In the genomic region with DNA sequence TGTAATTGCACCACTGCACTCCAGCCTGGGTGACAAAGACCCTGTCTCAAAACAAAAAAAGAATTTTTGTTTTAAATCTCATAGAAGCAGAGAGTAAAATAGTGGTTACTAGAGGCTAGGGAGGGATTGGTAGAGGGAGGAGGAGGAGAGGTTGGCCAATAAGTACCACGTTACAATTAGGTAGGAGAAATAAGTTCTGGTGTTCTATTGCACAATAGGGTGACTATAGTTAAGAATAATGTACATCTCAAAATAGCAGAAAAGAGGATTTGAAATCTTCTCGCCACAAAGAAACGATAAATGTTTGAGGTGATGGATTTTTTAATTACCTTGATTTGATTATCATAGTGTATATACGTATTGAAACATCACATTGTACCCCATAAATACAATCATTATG, we compare ENCODE assay signal across 1 cellular context.
TF ChIP-seq lines count a peak whose summit lies in the region.

No MANE protein-coding gene starts in this region.

TF ChIP-seq in HepG2, 621 proteins besides CTCF, POLR2A, EP300 and RAD21 (continued from another document):
- 0 out of 2 replicates have a peak, but pooled peaks have one; percentile 42 for TF ChIP-seq ZNF33B (CRISPR knock-in tag; IDR thresholded peaks at IDR 0.05)
- TF ChIP-seq, protein P1, sequence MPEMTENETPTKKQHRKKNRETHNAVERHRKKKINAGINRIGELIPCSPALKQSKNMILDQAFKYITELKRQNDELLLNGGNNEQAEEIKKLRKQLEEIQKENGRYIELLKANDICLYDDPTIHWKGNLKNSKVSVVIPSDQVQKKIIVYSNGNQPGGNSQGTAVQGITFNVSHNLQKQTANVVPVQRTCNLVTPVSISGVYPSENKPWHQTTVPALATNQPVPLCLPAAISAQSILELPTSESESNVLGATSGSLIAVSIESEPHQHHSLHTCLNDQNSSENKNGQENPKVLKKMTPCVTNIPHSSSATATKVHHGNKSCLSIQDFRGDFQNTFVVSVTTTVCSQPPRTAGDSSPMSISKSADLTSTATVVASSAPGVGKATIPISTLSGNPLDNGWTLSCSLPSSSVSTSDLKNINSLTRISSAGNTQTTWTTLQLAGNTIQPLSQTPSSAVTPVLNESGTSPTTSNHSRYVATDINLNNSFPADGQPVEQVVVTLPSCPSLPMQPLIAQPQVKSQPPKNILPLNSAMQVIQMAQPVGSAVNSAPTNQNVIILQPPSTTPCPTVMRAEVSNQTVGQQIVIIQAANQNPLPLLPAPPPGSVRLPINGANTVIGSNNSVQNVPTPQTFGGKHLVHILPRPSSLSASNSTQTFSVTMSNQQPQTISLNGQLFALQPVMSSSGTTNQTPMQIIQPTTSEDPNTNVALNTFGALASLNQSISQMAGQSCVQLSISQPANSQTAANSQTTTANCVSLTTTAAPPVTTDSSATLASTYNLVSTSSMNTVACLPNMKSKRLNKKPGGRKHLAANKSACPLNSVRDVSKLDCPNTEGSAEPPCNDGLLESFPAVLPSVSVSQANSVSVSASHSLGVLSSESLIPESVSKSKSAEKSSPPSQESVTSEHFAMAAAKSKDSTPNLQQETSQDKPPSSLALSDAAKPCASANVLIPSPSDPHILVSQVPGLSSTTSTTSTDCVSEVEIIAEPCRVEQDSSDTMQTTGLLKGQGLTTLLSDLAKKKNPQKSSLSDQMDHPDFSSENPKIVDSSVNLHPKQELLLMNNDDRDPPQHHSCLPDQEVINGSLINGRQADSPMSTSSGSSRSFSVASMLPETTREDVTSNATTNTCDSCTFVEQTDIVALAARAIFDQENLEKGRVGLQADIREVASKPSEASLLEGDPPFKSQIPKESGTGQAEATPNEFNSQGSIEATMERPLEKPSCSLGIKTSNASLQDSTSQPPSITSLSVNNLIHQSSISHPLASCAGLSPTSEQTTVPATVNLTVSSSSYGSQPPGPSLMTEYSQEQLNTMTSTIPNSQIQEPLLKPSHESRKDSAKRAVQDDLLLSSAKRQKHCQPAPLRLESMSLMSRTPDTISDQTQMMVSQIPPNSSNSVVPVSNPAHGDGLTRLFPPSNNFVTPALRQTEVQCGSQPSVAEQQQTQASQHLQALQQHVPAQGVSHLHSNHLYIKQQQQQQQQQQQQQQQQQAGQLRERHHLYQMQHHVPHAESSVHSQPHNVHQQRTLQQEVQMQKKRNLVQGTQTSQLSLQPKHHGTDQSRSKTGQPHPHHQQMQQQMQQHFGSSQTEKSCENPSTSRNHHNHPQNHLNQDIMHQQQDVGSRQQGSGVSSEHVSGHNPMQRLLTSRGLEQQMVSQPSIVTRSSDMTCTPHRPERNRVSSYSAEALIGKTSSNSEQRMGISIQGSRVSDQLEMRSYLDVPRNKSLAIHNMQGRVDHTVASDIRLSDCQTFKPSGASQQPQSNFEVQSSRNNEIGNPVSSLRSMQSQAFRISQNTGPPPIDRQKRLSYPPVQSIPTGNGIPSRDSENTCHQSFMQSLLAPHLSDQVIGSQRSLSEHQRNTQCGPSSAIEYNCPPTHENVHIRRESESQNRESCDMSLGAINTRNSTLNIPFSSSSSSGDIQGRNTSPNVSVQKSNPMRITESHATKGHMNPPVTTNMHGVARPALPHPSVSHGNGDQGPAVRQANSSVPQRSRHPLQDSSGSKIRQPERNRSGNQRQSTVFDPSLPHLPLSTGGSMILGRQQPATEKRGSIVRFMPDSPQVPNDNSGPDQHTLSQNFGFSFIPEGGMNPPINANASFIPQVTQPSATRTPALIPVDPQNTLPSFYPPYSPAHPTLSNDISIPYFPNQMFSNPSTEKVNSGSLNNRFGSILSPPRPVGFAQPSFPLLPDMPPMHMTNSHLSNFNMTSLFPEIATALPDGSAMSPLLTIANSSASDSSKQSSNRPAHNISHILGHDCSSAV (CRISPR knock-in tag; IDR thresholded peaks at IDR 0.05; ENCODE audit: borderline replicate concordance) = no peak
- no peak for TF ChIP-seq KDM1A (CRISPR knock-in tag; IDR thresholded peaks at IDR 0.05)
- TF ChIP-seq ZSCAN25 (CRISPR knock-in tag; IDR thresholded peaks at IDR 0.05) = no peak
- no peak for TF ChIP-seq ZNF335 (CRISPR knock-in tag; IDR thresholded peaks at IDR 0.05)
- TF ChIP-seq CEBPB (IDR thresholded peaks at IDR 0.05; ENCODE audit: borderline replicate concordance, low read depth, low read length) = peak; percentile 86
- TF ChIP-seq, protein P2, sequence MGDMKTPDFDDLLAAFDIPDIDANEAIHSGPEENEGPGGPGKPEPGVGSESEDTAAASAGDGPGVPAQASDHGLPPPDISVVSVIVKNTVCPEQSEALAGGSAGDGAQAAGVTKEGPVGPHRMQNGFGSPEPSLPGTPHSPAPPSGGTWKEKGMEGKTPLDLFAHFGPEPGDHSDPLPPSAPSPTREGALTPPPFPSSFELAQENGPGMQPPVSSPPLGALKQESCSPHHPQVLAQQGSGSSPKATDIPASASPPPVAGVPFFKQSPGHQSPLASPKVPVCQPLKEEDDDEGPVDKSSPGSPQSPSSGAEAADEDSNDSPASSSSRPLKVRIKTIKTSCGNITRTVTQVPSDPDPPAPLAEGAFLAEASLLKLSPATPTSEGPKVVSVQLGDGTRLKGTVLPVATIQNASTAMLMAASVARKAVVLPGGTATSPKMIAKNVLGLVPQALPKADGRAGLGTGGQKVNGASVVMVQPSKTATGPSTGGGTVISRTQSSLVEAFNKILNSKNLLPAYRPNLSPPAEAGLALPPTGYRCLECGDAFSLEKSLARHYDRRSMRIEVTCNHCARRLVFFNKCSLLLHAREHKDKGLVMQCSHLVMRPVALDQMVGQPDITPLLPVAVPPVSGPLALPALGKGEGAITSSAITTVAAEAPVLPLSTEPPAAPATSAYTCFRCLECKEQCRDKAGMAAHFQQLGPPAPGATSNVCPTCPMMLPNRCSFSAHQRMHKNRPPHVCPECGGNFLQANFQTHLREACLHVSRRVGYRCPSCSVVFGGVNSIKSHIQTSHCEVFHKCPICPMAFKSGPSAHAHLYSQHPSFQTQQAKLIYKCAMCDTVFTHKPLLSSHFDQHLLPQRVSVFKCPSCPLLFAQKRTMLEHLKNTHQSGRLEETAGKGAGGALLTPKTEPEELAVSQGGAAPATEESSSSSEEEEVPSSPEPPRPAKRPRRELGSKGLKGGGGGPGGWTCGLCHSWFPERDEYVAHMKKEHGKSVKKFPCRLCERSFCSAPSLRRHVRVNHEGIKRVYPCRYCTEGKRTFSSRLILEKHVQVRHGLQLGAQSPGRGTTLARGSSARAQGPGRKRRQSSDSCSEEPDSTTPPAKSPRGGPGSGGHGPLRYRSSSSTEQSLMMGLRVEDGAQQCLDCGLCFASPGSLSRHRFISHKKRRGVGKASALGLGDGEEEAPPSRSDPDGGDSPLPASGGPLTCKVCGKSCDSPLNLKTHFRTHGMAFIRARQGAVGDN (CRISPR knock-in tag; IDR thresholded peaks at IDR 0.05) = no peak
- TF ChIP-seq SKI (IDR thresholded peaks at IDR 0.05; ENCODE audit: partially characterized antibody) = no peak
- TF ChIP-seq HDAC1 (CRISPR knock-in tag; IDR thresholded peaks at IDR 0.05) = no peak
- no peak for TF ChIP-seq BCL6 (CRISPR knock-in tag; IDR thresholded peaks at IDR 0.05)
- no peak for TF ChIP-seq ZNF337 (CRISPR knock-in tag; IDR thresholded peaks at IDR 0.05; ENCODE audit: borderline replicate concordance, low read depth)
- TF ChIP-seq, protein P3, sequence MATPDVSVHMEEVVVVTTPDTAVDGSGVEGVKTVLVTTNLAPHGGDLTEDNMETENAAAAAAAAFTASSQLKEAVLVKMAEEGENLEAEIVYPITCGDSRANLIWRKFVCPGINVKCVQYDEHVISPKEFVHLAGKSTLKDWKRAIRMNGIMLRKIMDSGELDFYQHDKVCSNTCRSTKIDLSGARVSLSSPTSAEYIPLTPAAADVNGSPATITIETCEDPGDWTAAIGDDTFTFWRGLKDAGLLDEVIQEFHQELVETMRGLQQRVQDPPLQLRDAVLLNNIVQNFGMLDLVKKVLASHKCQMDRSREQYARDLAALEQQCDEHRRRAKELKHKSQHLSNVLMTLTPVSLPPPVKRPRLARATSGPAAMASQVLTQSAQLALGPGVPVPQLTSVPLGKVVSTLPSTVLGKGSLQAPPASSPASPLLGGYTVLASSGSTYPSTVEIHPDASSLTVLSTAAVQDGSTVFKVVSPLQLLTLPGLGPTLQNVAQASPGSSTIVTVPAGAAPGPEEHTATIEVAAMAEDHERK (CRISPR knock-in tag; IDR thresholded peaks at IDR 0.05; ENCODE audit: low read depth) = no peak
